Comparison of ENCODE assay signal across 1 cellular context in the genomic region with DNA sequence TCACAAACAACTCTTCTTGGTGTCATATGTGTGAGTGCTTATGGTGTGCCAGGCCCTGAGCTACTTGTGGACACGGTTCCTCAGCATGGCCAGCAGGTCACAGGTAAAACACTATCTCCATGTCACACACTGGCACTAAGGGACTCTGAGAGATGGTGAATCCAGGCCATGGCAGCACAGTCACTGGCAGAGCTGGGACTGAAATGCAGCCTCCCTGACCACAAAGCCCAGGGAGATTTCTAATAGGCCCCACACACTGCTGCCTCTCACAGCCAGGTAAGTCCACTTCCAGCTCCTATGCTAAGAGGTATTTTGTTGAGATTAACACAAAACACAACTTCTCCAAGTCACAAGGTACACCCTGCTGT.
TF ChIP-seq lines count a peak whose summit lies in the region.

No MANE protein-coding gene starts in this region.

TF ChIP-seq in HepG2, 621 proteins besides CTCF, POLR2A, EP300 and RAD21:
- TF ChIP-seq ZFYVE20 (CRISPR knock-in tag; IDR thresholded peaks at IDR 0.05; ENCODE audit: borderline replicate concordance, low read depth) (no peak), HOXD1 (CRISPR knock-in tag; IDR thresholded peaks at IDR 0.05) (no peak), RBM22 (optimal IDR thresholded peaks at IDR 0.05; ENCODE audit: low read length) (peak; percentile 14), ZNF816 (CRISPR knock-in tag; IDR thresholded peaks at IDR 0.05; ENCODE audit: borderline replicate concordance) (no peak), ZBTB3 (CRISPR knock-in tag; IDR thresholded peaks at IDR 0.05; ENCODE audit: borderline replicate concordance, low read depth) (no peak), ZNF292 (CRISPR knock-in tag; IDR thresholded peaks at IDR 0.05; ENCODE audit: borderline replicate concordance, low read depth) (no peak), ZNF224 (CRISPR knock-in tag; IDR thresholded peaks at IDR 0.05) (no peak), ZNF317 (CRISPR knock-in tag; IDR thresholded peaks at IDR 0.05) (no peak), AGO1 (IDR thresholded peaks at IDR 0.05; ENCODE audit: low read depth, low read length, poor library complexity, severe bottlenecking) (no peak), ZNF570 (CRISPR knock-in tag; IDR thresholded peaks at IDR 0.05; ENCODE audit: borderline replicate concordance) (no peak)
- TF ChIP-seq, protein P1, sequence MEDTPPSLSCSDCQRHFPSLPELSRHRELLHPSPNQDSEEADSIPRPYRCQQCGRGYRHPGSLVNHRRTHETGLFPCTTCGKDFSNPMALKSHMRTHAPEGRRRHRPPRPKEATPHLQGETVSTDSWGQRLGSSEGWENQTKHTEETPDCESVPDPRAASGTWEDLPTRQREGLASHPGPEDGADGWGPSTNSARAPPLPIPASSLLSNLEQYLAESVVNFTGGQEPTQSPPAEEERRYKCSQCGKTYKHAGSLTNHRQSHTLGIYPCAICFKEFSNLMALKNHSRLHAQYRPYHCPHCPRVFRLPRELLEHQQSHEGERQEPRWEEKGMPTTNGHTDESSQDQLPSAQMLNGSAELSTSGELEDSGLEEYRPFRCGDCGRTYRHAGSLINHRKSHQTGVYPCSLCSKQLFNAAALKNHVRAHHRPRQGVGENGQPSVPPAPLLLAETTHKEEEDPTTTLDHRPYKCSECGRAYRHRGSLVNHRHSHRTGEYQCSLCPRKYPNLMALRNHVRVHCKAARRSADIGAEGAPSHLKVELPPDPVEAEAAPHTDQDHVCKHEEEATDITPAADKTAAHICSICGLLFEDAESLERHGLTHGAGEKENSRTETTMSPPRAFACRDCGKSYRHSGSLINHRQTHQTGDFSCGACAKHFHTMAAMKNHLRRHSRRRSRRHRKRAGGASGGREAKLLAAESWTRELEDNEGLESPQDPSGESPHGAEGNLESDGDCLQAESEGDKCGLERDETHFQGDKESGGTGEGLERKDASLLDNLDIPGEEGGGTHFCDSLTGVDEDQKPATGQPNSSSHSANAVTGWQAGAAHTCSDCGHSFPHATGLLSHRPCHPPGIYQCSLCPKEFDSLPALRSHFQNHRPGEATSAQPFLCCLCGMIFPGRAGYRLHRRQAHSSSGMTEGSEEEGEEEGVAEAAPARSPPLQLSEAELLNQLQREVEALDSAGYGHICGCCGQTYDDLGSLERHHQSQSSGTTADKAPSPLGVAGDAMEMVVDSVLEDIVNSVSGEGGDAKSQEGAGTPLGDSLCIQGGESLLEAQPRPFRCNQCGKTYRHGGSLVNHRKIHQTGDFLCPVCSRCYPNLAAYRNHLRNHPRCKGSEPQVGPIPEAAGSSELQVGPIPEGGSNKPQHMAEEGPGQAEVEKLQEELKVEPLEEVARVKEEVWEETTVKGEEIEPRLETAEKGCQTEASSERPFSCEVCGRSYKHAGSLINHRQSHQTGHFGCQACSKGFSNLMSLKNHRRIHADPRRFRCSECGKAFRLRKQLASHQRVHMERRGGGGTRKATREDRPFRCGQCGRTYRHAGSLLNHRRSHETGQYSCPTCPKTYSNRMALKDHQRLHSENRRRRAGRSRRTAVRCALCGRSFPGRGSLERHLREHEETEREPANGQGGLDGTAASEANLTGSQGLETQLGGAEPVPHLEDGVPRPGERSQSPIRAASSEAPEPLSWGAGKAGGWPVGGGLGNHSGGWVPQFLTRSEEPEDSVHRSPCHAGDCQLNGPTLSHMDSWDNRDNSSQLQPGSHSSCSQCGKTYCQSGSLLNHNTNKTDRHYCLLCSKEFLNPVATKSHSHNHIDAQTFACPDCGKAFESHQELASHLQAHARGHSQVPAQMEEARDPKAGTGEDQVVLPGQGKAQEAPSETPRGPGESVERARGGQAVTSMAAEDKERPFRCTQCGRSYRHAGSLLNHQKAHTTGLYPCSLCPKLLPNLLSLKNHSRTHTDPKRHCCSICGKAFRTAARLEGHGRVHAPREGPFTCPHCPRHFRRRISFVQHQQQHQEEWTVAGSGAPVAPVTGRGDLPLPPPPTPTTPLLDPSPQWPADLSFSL (CRISPR knock-in tag; IDR thresholded peaks at IDR 0.05): peak; percentile 48; the same call in 1 of the 2 replicates
- TF ChIP-seq, protein P2, sequence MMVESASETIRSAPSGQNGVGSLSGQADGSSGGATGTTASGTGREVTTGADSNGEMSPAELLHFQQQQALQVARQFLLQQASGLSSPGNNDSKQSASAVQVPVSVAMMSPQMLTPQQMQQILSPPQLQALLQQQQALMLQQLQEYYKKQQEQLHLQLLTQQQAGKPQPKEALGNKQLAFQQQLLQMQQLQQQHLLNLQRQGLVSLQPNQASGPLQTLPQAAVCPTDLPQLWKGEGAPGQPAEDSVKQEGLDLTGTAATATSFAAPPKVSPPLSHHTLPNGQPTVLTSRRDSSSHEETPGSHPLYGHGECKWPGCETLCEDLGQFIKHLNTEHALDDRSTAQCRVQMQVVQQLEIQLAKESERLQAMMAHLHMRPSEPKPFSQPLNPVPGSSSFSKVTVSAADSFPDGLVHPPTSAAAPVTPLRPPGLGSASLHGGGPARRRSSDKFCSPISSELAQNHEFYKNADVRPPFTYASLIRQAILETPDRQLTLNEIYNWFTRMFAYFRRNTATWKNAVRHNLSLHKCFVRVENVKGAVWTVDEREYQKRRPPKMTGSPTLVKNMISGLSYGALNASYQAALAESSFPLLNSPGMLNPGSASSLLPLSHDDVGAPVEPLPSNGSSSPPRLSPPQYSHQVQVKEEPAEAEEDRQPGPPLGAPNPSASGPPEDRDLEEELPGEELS (CRISPR knock-in tag; IDR thresholded peaks at IDR 0.05): no peak
- TF ChIP-seq, protein P3, sequence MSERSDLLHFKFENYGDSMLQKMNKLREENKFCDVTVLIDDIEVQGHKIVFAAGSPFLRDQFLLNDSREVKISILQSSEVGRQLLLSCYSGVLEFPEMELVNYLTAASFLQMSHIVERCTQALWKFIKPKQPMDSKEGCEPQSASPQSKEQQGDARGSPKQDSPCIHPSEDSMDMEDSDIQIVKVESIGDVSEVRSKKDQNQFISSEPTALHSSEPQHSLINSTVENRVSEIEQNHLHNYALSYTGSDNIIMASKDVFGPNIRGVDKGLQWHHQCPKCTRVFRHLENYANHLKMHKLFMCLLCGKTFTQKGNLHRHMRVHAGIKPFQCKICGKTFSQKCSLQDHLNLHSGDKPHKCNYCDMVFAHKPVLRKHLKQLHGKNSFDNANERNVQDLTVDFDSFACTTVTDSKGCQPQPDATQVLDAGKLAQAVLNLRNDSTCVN (CRISPR knock-in tag; IDR thresholded peaks at IDR 0.05; ENCODE audit: borderline replicate concordance): no peak
- TF ChIP-seq, protein P4, sequence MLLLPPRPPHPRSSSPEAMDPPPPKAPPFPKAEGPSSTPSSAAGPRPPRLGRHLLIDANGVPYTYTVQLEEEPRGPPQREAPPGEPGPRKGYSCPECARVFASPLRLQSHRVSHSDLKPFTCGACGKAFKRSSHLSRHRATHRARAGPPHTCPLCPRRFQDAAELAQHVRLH (CRISPR knock-in tag; IDR thresholded peaks at IDR 0.05; ENCODE audit: borderline replicate concordance, low read depth): no peak
